7 cellular contexts compared by ENCODE assay signal in genomic region chr10:116444527-116445142, GRCh38. TPM values are rescaled to one million over a fixed set of nuclear protein-coding genes. Genes with fewer than 3 reads are reported as not detected.
DNase-seq lines count a peak whose midpoint lies in the region; ATAC-seq and TF ChIP-seq lines count a peak whose summit lies in the region.

No MANE protein-coding gene starts in this region.

- H3K27ac Mint-ChIP-seq in type B pancreatic cell: no peak overlapping the region

- peak; percentile 14 for DNase-seq in DMS53 treated with DMSO at 0.1 percent for 48 hours (lab: John Stamatoyannopoulos, UW; ENCODE audit: unreplicated experiment)
- peak; percentile 25 for DNase-seq in iPS DF 19.7 (ENCODE audit: low read depth, low spot score)
- no peak for DNase-seq in type B pancreatic cell (ENCODE audit: extremely low spot score, unreplicated experiment)
- DNase-seq in NCI-H128 (lab: John Stamatoyannopoulos, UW; ENCODE audit: unreplicated experiment): no peak

- ATAC-seq in GM18907 (IDR thresholded peaks at IDR 0.05; ENCODE audit: unreplicated experiment): peak; percentile 86
- peak; percentile 96 for ATAC-seq in HG03175 (IDR thresholded peaks at IDR 0.05; ENCODE audit: unreplicated experiment)
- peak; percentile 78 for ATAC-seq in SK-N-SH treated with all-trans-retinoic acid at 6 μM for 48 hours

- TF ChIP-seq CTCF in type B pancreatic cell (conservative IDR thresholded peaks at IDR 0.05): peak; percentile 95

- H3K36me3 Mint-ChIP-seq in type B pancreatic cell: no peaks in the 10 kb centered on the region

- H3K27me3 Mint-ChIP-seq in type B pancreatic cell: peaks cover 4% of the 10 kb centered on the region

- no peaks in the 10 kb centered on the region for H3K9me3 Mint-ChIP-seq in type B pancreatic cell

- no peak overlapping the region for H3K4me3 Mint-ChIP-seq in type B pancreatic cell

- H3K4me1 Mint-ChIP-seq in type B pancreatic cell (ENCODE audit: unreplicated experiment): no peaks in the 10 kb centered on the region

TF ChIP-seq in SK-N-SH treated with all-trans-retinoic acid at 6 μM for 48 hours, 23 proteins besides CTCF, POLR2A, EP300 and RAD21:
- no peak for TF ChIP-seq BACH2 (CRISPR knock-in tag; IDR thresholded peaks at IDR 0.05; ENCODE audit: borderline replicate concordance)
- no peak for TF ChIP-seq ZC3H10 (CRISPR knock-in tag; IDR thresholded peaks at IDR 0.05)
- TF ChIP-seq TOX (CRISPR knock-in tag; IDR thresholded peaks at IDR 0.05; ENCODE audit: borderline replicate concordance): no peak
- TF ChIP-seq ZNF565 (CRISPR knock-in tag; conservative IDR thresholded peaks at IDR 0.05; ENCODE audit: low read depth): no peak
- no peak for TF ChIP-seq RARB (CRISPR knock-in tag; IDR thresholded peaks at IDR 0.05)
- no peak for TF ChIP-seq CSDC2 (CRISPR knock-in tag; IDR thresholded peaks at IDR 0.05)
- no peak for TF ChIP-seq TCF4 (CRISPR knock-in tag; IDR thresholded peaks at IDR 0.05; ENCODE audit: borderline replicate concordance)
- no peak for TF ChIP-seq TSHZ2 (CRISPR knock-in tag; IDR thresholded peaks at IDR 0.05)
- TF ChIP-seq POU6F1 (CRISPR knock-in tag; IDR thresholded peaks at IDR 0.05; ENCODE audit: borderline replicate concordance, low read depth): no peak
- no peak for TF ChIP-seq ZNF8 (CRISPR knock-in tag; IDR thresholded peaks at IDR 0.05)
- TF ChIP-seq PATZ1 (CRISPR knock-in tag; IDR thresholded peaks at IDR 0.05; ENCODE audit: borderline replicate concordance): no peak
- TF ChIP-seq OSR1 (CRISPR knock-in tag; IDR thresholded peaks at IDR 0.05): no peak
- TF ChIP-seq PPARA (CRISPR knock-in tag; IDR thresholded peaks at IDR 0.05; ENCODE audit: borderline replicate concordance): no peak
- no peak for TF ChIP-seq ZNF70 (CRISPR knock-in tag; IDR thresholded peaks at IDR 0.05)
- no peak for TF ChIP-seq CREB5 (CRISPR knock-in tag; IDR thresholded peaks at IDR 0.05; ENCODE audit: low read depth)
- no peak for TF ChIP-seq CSRNP3 (CRISPR knock-in tag; IDR thresholded peaks at IDR 0.05)
- no peak for TF ChIP-seq SNAI2 (CRISPR knock-in tag; IDR thresholded peaks at IDR 0.05)
- TF ChIP-seq ISL1 (CRISPR knock-in tag; IDR thresholded peaks at IDR 0.05): no peak
TF ChIP-seq in SK-N-SH treated with all-trans-retinoic acid at 6 μM for 48 hours: peak in this region for 0.

RNA-seq across cellular contexts. Expression of gene PNLIPRP3, which starts 17.0 kb away (rescaled TPM):
- total RNA-seq in type B pancreatic cell (ENCODE audit: low replicate concordance): not detected in 2 replicates

Comparison
In these comparisons a context has a peak if more than half of its experiments do, and no peak if none do; other contexts are left out.
1. DNase-seq: peak in DMS53 treated with DMSO at 0.1 percent for 48 hours (single experiment) and iPS DF 19.7 (single experiment); none in type B pancreatic cell (single experiment) and NCI-H128 (single experiment).
2. Peak in every context shown above with its lines, with median percentiles within 50 percentile points of each other: ATAC-seq.